In genomic region chr5:2049876-2050275, GRCh38 we compare ENCODE assay signal across 32 cellular contexts.
"Had no signal": no experiment of that assay in that cellular context is flagged by ENCODE, and none has a peak within 500 bp of the region (broad histone marks: within the 10 kb centered on the region; RNA-seq: fewer than 3 reads in every experiment).

No MANE protein-coding gene starts in this region.

- H3K27ac Mint-ChIP-seq: naive thymus-derived CD4-positive, alpha-beta T cell; naive thymus-derived CD8-positive, alpha-beta T cell; natural killer cell; natural killer cell treated with Interleukin-12 subunit alpha and Interleukin-12 subunit beta and Interleukin-15 and Interleukin-18, amount 100 ng/mL, for 72 hours; nephron; nephron progenitor cell; neural progenitor cell; progenitor cell of endocrine pancreas had no signal

- ATAC-seq: naive thymus-derived CD4-positive, alpha-beta T cell; naive thymus-derived CD8-positive, alpha-beta T cell; natural killer cell; natural killer cell treated with Interleukin-12 subunit alpha and Interleukin-12 subunit beta and Interleukin-15 and Interleukin-18, amount 100 ng/mL, for 72 hours; pancreas; psoas muscle; right cardiac atrium; right lobe of liver; sciatic nerve had no signal

- H3K36me3 ChIP-seq: neural progenitor cell, neutrophil, ovary, pancreas, prostate gland, right atrium auricular region, right lobe of liver, sigmoid colon, spleen had no signal

- H3K27me3 ChIP-seq: neural progenitor cell, neutrophil, ovary, pancreas, right atrium auricular region, right lobe of liver, sigmoid colon had no signal

- H3K27ac ChIP-seq: neural progenitor cell, neutrophil, ovary, pancreas, parathyroid adenoma, prostate gland, psoas muscle, right atrium auricular region, right lobe of liver, sigmoid colon, skin epidermis, spleen had no signal

- H3K4me1 ChIP-seq: pancreas, parathyroid adenoma, prostate gland, psoas muscle, right lobe of liver, sigmoid colon, spleen had no signal

- H3K4me3 Mint-ChIP-seq: naive thymus-derived CD4-positive, alpha-beta T cell; naive thymus-derived CD8-positive, alpha-beta T cell; natural killer cell; natural killer cell treated with Interleukin-12 subunit alpha and Interleukin-12 subunit beta and Interleukin-15 and Interleukin-18, amount 100 ng/mL, for 72 hours; nephron; nephron progenitor cell; neural crest cell; neural progenitor cell had no signal

- H3K9me3 Mint-ChIP-seq: natural killer cell treated with Interleukin-12 subunit alpha and Interleukin-12 subunit beta and Interleukin-15 and Interleukin-18, amount 100 ng/mL, for 72 hours had no signal

- H3K9me3 ChIP-seq: neutrophil, pancreas, prostate gland, psoas muscle, right atrium auricular region, right lobe of liver, sigmoid colon had no signal

- H3K4me1 Mint-ChIP-seq: naive thymus-derived CD4-positive, alpha-beta T cell; natural killer cell; nephron; nephron progenitor cell; neural crest cell had no signal

- H3K36me3 Mint-ChIP-seq: naive thymus-derived CD4-positive, alpha-beta T cell; neural progenitor cell had no signal

- FAIRE-seq: pancreas, small intestine had no signal

- DNase-seq: naive thymus-derived CD4-positive, alpha-beta T cell; naive thymus-derived CD8-positive, alpha-beta T cell; natural killer cell; nephron progenitor cell; nucleus accumbens; occipital lobe; ovary; pancreas; posterior cingulate gyrus; psoas muscle; retina; right cardiac atrium; right lobe of liver; sigmoid colon; small intestine; spleen; stimulated activated CD4-positive, alpha-beta T cell treated with anti-CD3 and anti-CD28 coated beads, Interleukin-12 subunit alpha, Interleukin-12 subunit beta, amount 100 ng/mL, for 4 hours; stimulated activated CD4-positive, alpha-beta T cell treated with anti-CD3 and anti-CD28 coated beads, Interleukin-15, amount 100 ng/mL, for 24 hours; stimulated activated CD4-positive, alpha-beta T cell treated with anti-CD3 and anti-CD28 coated beads, Interleukin-1b, Interleukin-23, amount 100 ng/mL, for 48 hours; stimulated activated CD4-positive, alpha-beta T cell treated with anti-CD3 and anti-CD28 coated beads, Interleukin-2, amount 100 ng/mL, for 24 hours had no signal

- H3K4me3 ChIP-seq: neural progenitor cell, ovary, pancreas, prostate gland, psoas muscle, right atrium auricular region, right lobe of liver, sigmoid colon, skin epidermis, smooth muscle cell, spleen had no signal
